Comparison of ENCODE assay signal across 1 cellular context in the genomic region with DNA sequence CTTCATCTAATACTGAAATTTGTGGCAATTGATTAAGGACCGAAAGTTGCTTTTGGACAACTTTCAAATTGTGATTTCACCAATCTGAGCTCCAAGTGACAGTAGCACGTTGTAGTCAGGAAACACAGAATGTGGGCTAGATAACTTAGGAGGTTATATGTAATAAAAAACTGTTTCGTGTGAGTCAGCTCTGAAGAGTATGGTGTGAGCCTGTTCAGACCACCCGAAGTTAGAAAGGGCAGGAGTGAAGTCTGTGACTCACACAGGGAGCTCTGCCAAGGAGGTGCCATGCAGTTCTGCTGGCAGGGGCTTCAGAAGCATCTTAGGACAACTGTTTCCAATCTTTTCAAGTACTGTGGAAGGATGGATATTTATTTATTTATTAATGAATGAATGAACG.
A peak's percentile ranks its signal among the peaks of the same experiment; 100 is the strongest.
TF ChIP-seq lines count a peak whose summit lies in the region.

No MANE protein-coding gene starts in this region.

TF ChIP-seq in IMR-90, 13 proteins besides CTCF, POLR2A, EP300 and RAD21:
- no peak for TF ChIP-seq SMC3 (IDR thresholded peaks at IDR 0.05; ENCODE audit: low read depth, low read length)
- TF ChIP-seq MXI1 (IDR thresholded peaks at IDR 0.05; ENCODE audit: borderline replicate concordance, low read depth, low read length) = 0 out of 2 replicates have a peak, but pooled peaks have one; percentile 31
- TF ChIP-seq RCOR1 (IDR thresholded peaks at IDR 0.05; ENCODE audit: insufficient replicate concordance, low read length) = no peak
- TF ChIP-seq FOS (IDR thresholded peaks at IDR 0.05; ENCODE audit: low read depth, low read length) = peak; percentile 48; the same call in 1 of the 2 replicates
- TF ChIP-seq, protein P1, sequence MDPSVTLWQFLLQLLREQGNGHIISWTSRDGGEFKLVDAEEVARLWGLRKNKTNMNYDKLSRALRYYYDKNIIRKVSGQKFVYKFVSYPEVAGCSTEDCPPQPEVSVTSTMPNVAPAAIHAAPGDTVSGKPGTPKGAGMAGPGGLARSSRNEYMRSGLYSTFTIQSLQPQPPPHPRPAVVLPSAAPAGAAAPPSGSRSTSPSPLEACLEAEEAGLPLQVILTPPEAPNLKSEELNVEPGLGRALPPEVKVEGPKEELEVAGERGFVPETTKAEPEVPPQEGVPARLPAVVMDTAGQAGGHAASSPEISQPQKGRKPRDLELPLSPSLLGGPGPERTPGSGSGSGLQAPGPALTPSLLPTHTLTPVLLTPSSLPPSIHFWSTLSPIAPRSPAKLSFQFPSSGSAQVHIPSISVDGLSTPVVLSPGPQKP (IDR thresholded peaks at IDR 0.05; ENCODE audit: borderline replicate concordance, low read depth, low read length) = no peak
